8 cellular contexts compared by ENCODE assay signal in genomic region chr1:154220970-154221814, GRCh38. TPM values are rescaled to one million over a fixed set of nuclear protein-coding genes. Genes with fewer than 3 reads are reported as not detected.
DNase-seq lines count a peak whose midpoint lies in the region; ATAC-seq, FAIRE-seq and TF ChIP-seq lines count a peak whose summit lies in the region.

No MANE protein-coding gene starts in this region.

- H3K9me3 ChIP-seq in pancreas, result no peaks in the 10 kb centered on the region
- no peaks in the 10 kb centered on the region for H3K9me3 ChIP-seq in thyroid gland

- H3K27me3 ChIP-seq in pancreas (no peaks in the 10 kb centered on the region), thyroid gland (no peaks in the 10 kb centered on the region)

- ATAC-seq in HG03045 (IDR thresholded peaks at IDR 0.05; ENCODE audit: unreplicated experiment) (peak; percentile 16), pancreas (peak; percentile 36 to 58 (median 53))

- intact Hi-C loops in head of caudate nucleus (cut with DNase I), result loop anchor here (2.0 to 5.0 kb wide), 3 partner anchors 39 to 336 kb away; partner anchors contain the start of genes HAX1 and UBE2Q1
- intact Hi-C loops in pancreas (cut with DNase I), result no loop called here
- intact Hi-C loops in thyroid gland (cut with DNase I), result loop anchor here (5.0 kb wide), 1 partner anchor 39 kb away; no protein-coding TSS in a partner anchor

- no peak for TF ChIP-seq CTCF in pancreas (IDR thresholded peaks at IDR 0.05)
- no peak for TF ChIP-seq CTCF in thyroid gland (IDR thresholded peaks at IDR 0.05)

- TF ChIP-seq POLR2A in Raji (IDR thresholded peaks at IDR 0.05; ENCODE audit: insufficient read depth, low read depth, low read length), result peak; percentile 24; the same call in 1 of the 2 replicates
- TF ChIP-seq POLR2A in thyroid gland (IDR thresholded peaks at IDR 0.05), result no peak

- 0 to 1% methylated on average over 29 to 59 of the region's 59 CpGs for WGBS in pancreas, 2 donors
- 0% methylated on average over 21 to 32 of the region's 59 CpGs for WGBS in thyroid gland, 2 donors

- peaks cover 11 to 33% (median 33%) of the 10 kb centered on the region in 3 donors for H3K4me1 ChIP-seq in pancreas
- H3K4me1 ChIP-seq in thyroid gland, result peaks cover 35 to 36% of the 10 kb centered on the region in 2 donors

- H3K4me3 ChIP-seq in pancreas (peak overlapping the region; percentile 62 to 74 (median 66)), thyroid gland (replicated peaks in 1 of 3) (peak overlapping the region; percentile 14 to 91 (median 58))

- no peak for FAIRE-seq in pancreas (lab: Jason Lieb, UNC)

- peak; percentile 76 for DNase-seq in NCI-H82 (lab: John Stamatoyannopoulos, UW)
- no peak for DNase-seq in NCI-H82 treated with DMSO at 0.1 percent for 48 hours (lab: John Stamatoyannopoulos, UW; ENCODE audit: unreplicated experiment)
- peak; percentile 77 for DNase-seq in activated naive CD4-positive, alpha-beta T cell treated with Interleukin-2 at 50 U/mL for 16 hours
- peak; percentile 14 to 84 (median 66) for DNase-seq in head of caudate nucleus
- peak; percentile 62 to 90 (median 75) for DNase-seq in pancreas
- DNase-seq in thyroid gland, result peak; percentile 49 to 55

- H3K27ac ChIP-seq in pancreas (peak overlapping the region; percentile 81 to 99 (median 92)), thyroid gland (peak overlapping the region; percentile 90 to 100 (median 97))

- H3K36me3 ChIP-seq in pancreas, result peaks cover 0 to 10% (median 7%) of the 10 kb centered on the region in 3 donors
- no peaks in the 10 kb centered on the region for H3K36me3 ChIP-seq in thyroid gland

RNA-seq across cellular contexts. Expression of gene UBAP2L, which starts 0.4 kb away (rescaled TPM):
- 10 to 100 TPM; 32.7 to 69.8 (median 46.9) TPM for total RNA-seq in pancreas
- 10 to 100 TPM; 50.5 to 58.1 TPM for polyA plus RNA-seq in pancreas
- 100 to 1,000 TPM in 2 of 4 donors, 10 to 100 TPM in 2; 57.8 to 102 (median 88.8) TPM for total RNA-seq in thyroid gland

RNA-seq across cellular contexts. Expression of gene CFAP141, which starts 15.1 kb away (rescaled TPM):
- total RNA-seq in pancreas (not detected), thyroid gland (not detected)
- under 1 TPM in 1 of 2 donors, not detected in 1; 0.52 TPM for polyA plus RNA-seq in pancreas

RNA-seq across cellular contexts. Expression of gene TPM3, which starts 29.3 kb away (rescaled TPM):
- 100 to 1,000 TPM in 2 of 6 donors, 10 to 100 TPM in 4; 49.0 to 158 (median 90.2) TPM for total RNA-seq in pancreas
- 100 to 1,000 TPM in 1 of 2 donors, 10 to 100 TPM in 1; 47.7 to 116 TPM for polyA plus RNA-seq in pancreas
- total RNA-seq in thyroid gland, result 100 to 1,000 TPM; 227 to 352 (median 298) TPM

RNA-seq across cellular contexts. Expression of gene HAX1, which starts 51.2 kb away (rescaled TPM):
- total RNA-seq in pancreas (10 to 100 TPM; 36.7 to 61.1 (median 50.0) TPM), thyroid gland (100 to 1,000 TPM in 2 of 4 donors, 10 to 100 TPM in 2; 52.0 to 104 (median 94.5) TPM)
- 10 to 100 TPM; 95.2 to 96.2 TPM for polyA plus RNA-seq in pancreas

Comparison
In these comparisons a context has a peak if more than half of its experiments do, and no peak if none do; other contexts are left out.
1. intact Hi-C loops: an anchor here in head of caudate nucleus (2.0 to 5.0 kb wide) and thyroid gland (5.0 kb wide); none called in pancreas.